ENCODE assay signal across 10 cellular contexts in genomic region chr3:108388136-108389132, GRCh38.
A peak's percentile ranks its signal among the peaks of the same experiment; 100 is the strongest.
DNase-seq lines count a peak whose midpoint lies in the region; ATAC-seq, FAIRE-seq and TF ChIP-seq lines count a peak whose summit lies in the region.
"Had no signal": no experiment of that assay in that cellular context is flagged by ENCODE, and none has a peak within 500 bp of the region (broad histone marks: within the 10 kb centered on the region; RNA-seq: fewer than 3 reads in every experiment).

No MANE protein-coding gene starts in this region.

- no peak overlapping the region for H3K4me2 ChIP-seq in HepG2 (ENCODE audit: low read depth, low read length)

- H3K27ac ChIP-seq in HepG2 (ENCODE audit: extremely low read length, insufficient read depth, low read length) = no peak overlapping the region
- H3K27ac ChIP-seq: pancreas had no signal

- 35% methylated on average over 12 of the region's 12 CpGs for WGBS in HepG2 (ENCODE audit: low lambda C conversion rate)

- H3K79me2 ChIP-seq in HepG2 (ENCODE audit: insufficient read depth, low read length) = no peaks in the 10 kb centered on the region

- intact Hi-C loops in HepG2 (cut with micrococcal nuclease; ENCODE audit: unreplicated experiment) = no loop called here

- BruUV-seq in HepG2 (replicated peaks; lab: Mats Ljungman, UMichigan) = no TSS peak

- CTCF ChIA-PET in HepG2 (lab: Yijun Ruan, JAX; ENCODE audit: low intra/inter-chr PET ratio, low total read pairs) = no interaction called here

- no peaks in the 10 kb centered on the region for H3K36me3 Mint-ChIP-seq in effector memory CD8-positive, alpha-beta T cell (ENCODE audit: insufficient read depth)

- FAIRE-seq in HepG2 (lab: Jason Lieb, UNC) = no peak
- FAIRE-seq: K562, pancreas had no signal

- peaks cover 5 to 13% of the 10 kb centered on the region in 2 donors for H3K4me1 Mint-ChIP-seq in effector memory CD8-positive, alpha-beta T cell (ENCODE audit: low read depth in 2 of 2)

- no peak overlapping the region for H3K4me3 ChIP-seq in HepG2 (replicated peaks in 1 of 3; ENCODE audit: insufficient read depth in 1 of 3, low read depth in 2 of 3, low read length in 3 of 3)
- H3K4me3 ChIP-seq: K562, pancreas had no signal

- peak overlapping the region; percentile 5 to 83 for H3K27ac Mint-ChIP-seq in effector memory CD8-positive, alpha-beta T cell

- no peak overlapping the region for H3K9ac ChIP-seq in HepG2 (ENCODE audit: insufficient read depth, low read depth, low read length)

- DNase-seq in NCI-H128 (lab: John Stamatoyannopoulos, UW; ENCODE audit: unreplicated experiment) = peak; percentile 79
- no peak for DNase-seq in effector memory CD8-positive, alpha-beta T cell
- DNase-seq in SHP77 treated with DMSO at 0.1 percent for 48 hours (lab: John Stamatoyannopoulos, UW) = no peak
- DNase-seq in HepG2 (ENCODE audit: low spot score) = no peak
- no peak for DNase-seq in HK-2 (ENCODE audit: unreplicated experiment)
- no peak for DNase-seq in dedifferentiated amniotic fluid mesenchymal stem cell (ENCODE audit: extremely low spot score)
- DNase-seq: pancreas had no signal

- peaks cover 0 to 5% of the 10 kb centered on the region in 2 donors for H3K27me3 Mint-ChIP-seq in effector memory CD8-positive, alpha-beta T cell

- H3K27me3 ChIP-seq in HepG2 (ENCODE audit: control insufficient read depth in 1 of 2, insufficient read depth in 2 of 2, low read length in 2 of 2) = peaks cover 0 to 2% of the 10 kb centered on the region in 2 experiments; a peak in 1 of 5 replicates
- H3K27me3 ChIP-seq: pancreas had no signal

- no peak for TF ChIP-seq EP300 in HepG2 (IDR thresholded peaks at IDR 0.05; ENCODE audit: low read depth in 2 of 2, low read length in 2 of 2)
- no peak for TF ChIP-seq EP300 in HepG2 (CRISPR knock-in tag; IDR thresholded peaks at IDR 0.05; ENCODE audit: borderline replicate concordance)

- H3K9me3 Mint-ChIP-seq in effector memory CD8-positive, alpha-beta T cell = no peaks in the 10 kb centered on the region

- no peaks in the 10 kb centered on the region for H3K36me3 ChIP-seq in HepG2 (replicated peaks in 1 of 2; ENCODE audit: control insufficient read depth in 1 of 2, insufficient read depth in 2 of 2, low read length in 2 of 2)
- H3K36me3 ChIP-seq: pancreas had no signal

- no peak for TF ChIP-seq RAD21 in HepG2 (CRISPR knock-in tag; IDR thresholded peaks at IDR 0.05)

- no peak for TF ChIP-seq POLR2A in HepG2 (IDR thresholded peaks at IDR 0.05; ENCODE audit: insufficient read depth in 1 of 2, low read depth in 2 of 2, low read length in 2 of 2)

- peak overlapping the region; percentile 52 to 68 for H3K4me3 Mint-ChIP-seq in effector memory CD8-positive, alpha-beta T cell

- TF ChIP-seq CTCF in HepG2 (CRISPR knock-in tag; IDR thresholded peaks at IDR 0.05) = no peak

- peak; percentile 74 for ATAC-seq in GM18873 (IDR thresholded peaks at IDR 0.05; ENCODE audit: low FRiP score, unreplicated experiment)
- ATAC-seq in HG02642 (IDR thresholded peaks at IDR 0.05; ENCODE audit: poor library complexity, unreplicated experiment) = peak; percentile 74
- ATAC-seq in effector memory CD8-positive, alpha-beta T cell (replicated peaks) = peak; percentile 73
- no peak for ATAC-seq in HepG2
- ATAC-seq: K562 had no signal

- H2AFZ ChIP-seq in HepG2 (ENCODE audit: low read length) = no peak overlapping the region

- no peaks in the 10 kb centered on the region for H4K20me1 ChIP-seq in HepG2 (ENCODE audit: insufficient read depth, low read length)

- in situ Hi-C loops in HepG2 (cut with HindIII; ENCODE audit: extremely low pct_ligation_motif_present, low pct_unique_long_range_greater_than_20kb) = no loop called here

- POLR2A ChIA-PET in HepG2 (lab: Yijun Ruan, JAX) = no interaction called here

- H3K9me3 ChIP-seq in HepG2 (ENCODE audit: low read length) = no peaks in the 10 kb centered on the region
- H3K9me3 ChIP-seq: pancreas had no signal

- no peaks in the 10 kb centered on the region for H3K4me1 ChIP-seq in HepG2 (ENCODE audit: insufficient read depth, low read length)

TF ChIP-seq in HepG2, 621 proteins besides CTCF, POLR2A, EP300 and RAD21:
- TF ChIP-seq KLF13 (CRISPR knock-in tag; IDR thresholded peaks at IDR 0.05) (no peak), GABPA (IDR thresholded peaks at IDR 0.05; ENCODE audit: low read depth, low read length) (no peak), GABPA (CRISPR knock-in tag; IDR thresholded peaks at IDR 0.05; ENCODE audit: low read depth) (no peak), ZNF788 (CRISPR knock-in tag; IDR thresholded peaks at IDR 0.05; ENCODE audit: borderline replicate concordance) (no peak), ZNF674 (CRISPR knock-in tag; IDR thresholded peaks at IDR 0.05; ENCODE audit: low read depth) (no peak)
